ENCODE assay signal across 14 cellular contexts in the genomic region with DNA sequence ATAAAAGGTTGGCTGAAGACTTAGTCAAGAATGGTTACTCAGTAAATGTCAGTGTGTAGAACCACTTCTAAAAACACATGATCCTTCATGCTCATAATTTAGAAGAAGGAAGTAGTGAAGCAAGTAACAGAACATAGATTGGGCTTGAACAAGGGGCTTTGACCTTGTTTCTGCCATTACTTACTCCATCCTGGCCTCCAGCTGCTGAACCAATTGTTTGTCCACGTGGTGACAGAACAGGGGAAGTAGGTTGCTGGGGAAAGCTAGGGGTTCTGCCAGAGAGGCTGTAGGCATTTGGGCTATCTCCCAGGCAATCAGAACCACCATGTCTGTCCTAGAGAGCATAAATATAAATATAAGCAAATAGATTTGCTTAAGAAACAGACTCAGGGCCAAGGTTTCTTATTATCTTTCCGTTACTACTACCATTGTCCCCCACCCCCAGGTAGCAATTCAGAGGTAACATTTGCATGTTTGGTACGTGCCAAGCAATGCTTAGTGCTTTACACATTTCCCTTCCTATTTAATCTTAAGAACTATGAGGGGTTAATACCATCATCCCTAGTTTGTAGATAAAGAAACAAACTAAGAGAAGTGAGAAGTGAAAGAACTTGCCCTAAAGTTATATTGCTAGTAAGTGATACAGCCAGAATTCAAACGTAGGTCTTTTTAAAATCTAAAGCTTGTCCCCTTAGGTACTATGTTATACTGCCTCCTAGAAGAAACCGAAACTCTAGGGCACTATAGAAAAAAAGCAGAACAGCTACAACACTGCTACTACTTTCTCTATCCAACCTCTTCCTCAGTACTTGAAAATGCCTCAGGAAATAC. TPM values are rescaled to one million over a fixed set of nuclear protein-coding genes. Genes with fewer than 3 reads are reported as not detected.
DNase-seq lines count a peak whose midpoint lies in the region; ATAC-seq and TF ChIP-seq lines count a peak whose summit lies in the region.
"Had no signal": no experiment of that assay in that cellular context is flagged by ENCODE, and none has a peak within 500 bp of the region (broad histone marks: within the 10 kb centered on the region; RNA-seq: fewer than 3 reads in every experiment).

No MANE protein-coding gene starts in this region.

- peak overlapping the region; percentile 96 for H3K27ac Mint-ChIP-seq in CD4-positive, alpha-beta T cell
- H3K27ac Mint-ChIP-seq: mesothelial cell of epicardium had no signal

- CTCF ChIA-PET in CD4-positive, alpha-beta T cell (lab: Charles Lee) = interaction anchor here (0.6 to 2.7 kb wide), 10 partner anchors 11 to 120 kb away, joined by 3 to 19 read pairs (median 4); a partner anchor contains a TSS
- CTCF ChIA-PET in PC-3 (lab: Charles Lee) = interaction anchor here (1.0 to 1.9 kb wide), 3 partner anchors 47 to 71 kb away, joined by 3 to 8 read pairs (median 6); no protein-coding TSS in a partner anchor

- peaks cover 16% of the 10 kb centered on the region; the same call in 1 of the 2 replicates for H3K4me1 ChIP-seq in PC-3 (ENCODE audit: insufficient read depth, low read length)

- H3K9me3 ChIP-seq in CD4-positive, alpha-beta T cell (ENCODE audit: control insufficient read depth, low read length) = no peaks in the 10 kb centered on the region
- H3K9me3 ChIP-seq in PC-3 (ENCODE audit: low read length) = no peaks in the 10 kb centered on the region
- H3K9me3 ChIP-seq: gastrocnemius medialis, SK-N-SH had no signal

- H3K36me3 ChIP-seq in PC-3 (ENCODE audit: low read depth, low read length) = no peaks in the 10 kb centered on the region
- H3K36me3 ChIP-seq: gastrocnemius medialis had no signal

- no peak for TF ChIP-seq CTCF in CD4-positive, alpha-beta T cell (IDR thresholded peaks at IDR 0.05)
- no peak for TF ChIP-seq CTCF in PC-3 (conservative IDR thresholded peaks at IDR 0.05; ENCODE audit: low read depth, low read length)

- peaks cover 13% of the 10 kb centered on the region for H3K36me3 Mint-ChIP-seq in CD4-positive, alpha-beta T cell (ENCODE audit: low read depth)
- H3K36me3 Mint-ChIP-seq: mesothelial cell of epicardium had no signal

- no peak overlapping the region for H3K4me3 ChIP-seq in PC-3 (ENCODE audit: low read length)
- H3K4me3 ChIP-seq: gastrocnemius medialis, skin epidermis had no signal

- no peaks in the 10 kb centered on the region for H3K27me3 Mint-ChIP-seq in CD4-positive, alpha-beta T cell

- no peak for ATAC-seq in CD4-positive, alpha-beta T cell (ENCODE audit: poor library complexity)
- ATAC-seq in GM18909 (IDR thresholded peaks at IDR 0.05; ENCODE audit: poor library complexity, unreplicated experiment) = peak; percentile 20
- no peak for ATAC-seq in PC-3
- no peak for ATAC-seq in GM21360 (IDR thresholded peaks at IDR 0.05; ENCODE audit: unreplicated experiment)
- no peak for ATAC-seq in GM21390 (IDR thresholded peaks at IDR 0.05; ENCODE audit: unreplicated experiment)
- ATAC-seq: gastrocnemius medialis had no signal

- no peaks in the 10 kb centered on the region for H3K9me3 Mint-ChIP-seq in CD4-positive, alpha-beta T cell
- H3K9me3 Mint-ChIP-seq: mesothelial cell of epicardium had no signal

- no peak overlapping the region for H3K4me2 ChIP-seq in PC-3 (ENCODE audit: low read length)
- H3K4me2 ChIP-seq: SK-N-SH had no signal

- no peaks in the 10 kb centered on the region for H3K9me2 ChIP-seq in PC-3 (replicated peaks; ENCODE audit: low read length)
- H3K9me2 ChIP-seq: SK-N-SH had no signal

- no peaks in the 10 kb centered on the region for H3K27me3 ChIP-seq in CD4-positive, alpha-beta T cell (ENCODE audit: control insufficient read depth, insufficient read depth, low read length)
- no peaks in the 10 kb centered on the region for H3K27me3 ChIP-seq in PC-3 (ENCODE audit: low read length)

- no peaks in the 10 kb centered on the region for H4K20me1 ChIP-seq in PC-3 (ENCODE audit: low read length)

- 0 out of 2 replicates have a peak overlapping the region, but pooled peaks have one; percentile 15 for H2AFZ ChIP-seq in PC-3 (ENCODE audit: low read length)

- H3K79me2 ChIP-seq in PC-3 (ENCODE audit: low read length) = peaks cover 16% of the 10 kb centered on the region

- H3K4me1 Mint-ChIP-seq in CD4-positive, alpha-beta T cell (ENCODE audit: low read depth) = peaks cover 83% of the 10 kb centered on the region

- DNase-seq in CD4-positive, alpha-beta T cell = no peak
- no peak for DNase-seq in PC-3
- peak; percentile 8 for DNase-seq in globus pallidus (ENCODE audit: low spot score)
- no peak for DNase-seq in NCI-H1930 (lab: John Stamatoyannopoulos, UW)
- no peak for DNase-seq in hypothalamus (lab: John Stamatoyannopoulos, UW)
- DNase-seq: cortex of kidney, gastrocnemius medialis, NCI-H2029, SK-N-SH had no signal

- intact Hi-C loops in CD4-positive, alpha-beta T cell (cut with DNase I, micrococcal nuclease) = loop anchor here (1.0 to 10.0 kb wide), 3 partner anchors 14 to 72 kb away; no protein-coding TSS in a partner anchor
- intact Hi-C loops in PC-3 (cut with micrococcal nuclease) = no loop called here

- POLR2A ChIA-PET in CD4-positive, alpha-beta T cell (lab: Charles Lee) = interaction anchor here (0.8 to 49.9 kb wide), 8 partner anchors 9 to 842 kb away, joined by 3 to 4232 read pairs (median 4); a partner anchor contains a TSS
- POLR2A ChIA-PET in PC-3 (lab: Charles Lee; ENCODE audit: unreplicated experiment) = no interaction called here

- H3F3A ChIP-seq in PC-3 (ENCODE audit: low read length, unreplicated experiment) = no peaks in the 10 kb centered on the region

- peak overlapping the region; percentile 79 for H3K4me3 Mint-ChIP-seq in CD4-positive, alpha-beta T cell
- H3K4me3 Mint-ChIP-seq: mesothelial cell of epicardium had no signal

- no peak overlapping the region for H3K9ac ChIP-seq in PC-3 (ENCODE audit: low read length)
- H3K9ac ChIP-seq: SK-N-SH had no signal

- peak overlapping the region; percentile 68 for H3K27ac ChIP-seq in CD4-positive, alpha-beta T cell (ENCODE audit: low read depth, low read length)
- no peak overlapping the region for H3K27ac ChIP-seq in PC-3 (ENCODE audit: low read length)
- H3K27ac ChIP-seq: gastrocnemius medialis had no signal

- BruUV-seq in PC-3 (replicated peaks; lab: Mats Ljungman, UMichigan) = no TSS peak

RNA-seq across cellular contexts. Expression of a gene that starts 3.0 kb away (rescaled TPM):
- 10 to 100 TPM; 49.9 to 51.3 TPM for total RNA-seq in CD4-positive, alpha-beta T cell
- 37.2 and 54.1 TPM in 2 replicates for total RNA-seq in PC-3 (2014; rRNA removed)

RNA-seq across cellular contexts. Expression of a gene that starts 44.7 kb away (rescaled TPM):
- total RNA-seq in CD4-positive, alpha-beta T cell = 10 to 100 TPM; 17.4 to 21.9 TPM
- 0.15 TPM in 1 of 2 replicates, not detected in the other for total RNA-seq in PC-3 (2014; rRNA removed)

RNA-seq across cellular contexts. Expression of a gene that starts 44.9 kb away (rescaled TPM):
- total RNA-seq in CD4-positive, alpha-beta T cell = 1,000 to 10,000 TPM; 4,357 to 4,503 TPM
- 476 and 608 TPM in 2 replicates for total RNA-seq in PC-3 (2014; rRNA removed)

Comparison
In these comparisons a context has a peak if more than half of its experiments do, and no peak if none do; other contexts are left out.
1. RNA of a gene that starts 44.7 kb away (total RNA-seq): 17.4 to 21.9 TPM in CD4-positive, alpha-beta T cell; 0.15 TPM in PC-3; every median in the first group is over 10 times any median in the second.